In genomic region chr2:167646557-167646956, GRCh38 we compare ENCODE assay signal across 1 cellular context.
TF ChIP-seq lines count a peak whose summit lies in the region.

No MANE protein-coding gene starts in this region.

TF ChIP-seq in GM23338, 12 proteins besides CTCF, POLR2A, EP300 and RAD21 (continued from another document):
- TF ChIP-seq ZNF462 (CRISPR knock-in tag; IDR thresholded peaks at IDR 0.05) = no peak
- no peak for TF ChIP-seq ZNF331 (CRISPR knock-in tag; IDR thresholded peaks at IDR 0.05; ENCODE audit: low read depth)
- no peak for TF ChIP-seq EZH2 (IDR thresholded peaks at IDR 0.05; ENCODE audit: low read depth, unreplicated experiment)
- no peak for TF ChIP-seq JUNB (IDR thresholded peaks at IDR 0.05; ENCODE audit: unreplicated experiment)
- TF ChIP-seq POLR2AphosphoS5 (IDR thresholded peaks at IDR 0.05; ENCODE audit: low read depth) = no peak
- TF ChIP-seq CREB1 (CRISPR knock-in tag; IDR thresholded peaks at IDR 0.05; ENCODE audit: low read depth) = no peak
- TF ChIP-seq NANOG (IDR thresholded peaks at IDR 0.05; ENCODE audit: borderline replicate concordance) = no peak
- TF ChIP-seq EZH2phosphoT487 (IDR thresholded peaks at IDR 0.05; ENCODE audit: unreplicated experiment) = no peak
